16 cellular contexts compared by ENCODE assay signal in genomic region chr17:7047566-7047965, GRCh38. TPM values are rescaled to one million over a fixed set of nuclear protein-coding genes. Genes with fewer than 3 reads are reported as not detected.
DNase-seq lines count a peak whose midpoint lies in the region; ATAC-seq and TF ChIP-seq lines count a peak whose summit lies in the region.
"Had no signal": no experiment of that assay in that cellular context is flagged by ENCODE, and none has a peak within 500 bp of the region (broad histone marks: within the 10 kb centered on the region; RNA-seq: fewer than 3 reads in every experiment).

No MANE protein-coding gene starts in this region.

- no peaks in the 10 kb centered on the region for H3K27me3 Mint-ChIP-seq in T-cell

- no peaks in the 10 kb centered on the region for H3K79me2 ChIP-seq in hepatocyte

- H3K9me3 Mint-ChIP-seq in T-cell: no peaks in the 10 kb centered on the region
- H3K9me3 Mint-ChIP-seq: activated CD4-positive, alpha-beta T cell treated with anti-CD3 and anti-CD28 coated beads, Interleukin-2, amount 10 ng/mL, durations not matched to agents 7 days and 5 days had no signal

- POLR2A ChIA-PET in T-cell (lab: Charles Lee): interaction anchor here (0.6 kb wide), 2 partner anchors 91 to 580 kb away, joined by 4 read pairs; no protein-coding TSS in a partner anchor

- H3K27me3 ChIP-seq in left ventricle myocardium inferior (ENCODE audit: low read depth) (peaks cover 72% of the 10 kb centered on the region), heart left ventricle (peaks cover 0 to 36% (median 14%) of the 10 kb centered on the region in 9 donors), hepatocyte (peaks cover 8% of the 10 kb centered on the region), testis (no peaks in the 10 kb centered on the region)

- peak overlapping the region; percentile 48 for H3K4me3 ChIP-seq in left ventricle myocardium inferior
- H3K4me3 ChIP-seq in heart left ventricle: peak overlapping the region in 1 of 12 donors; percentile 46
- no peak overlapping the region for H3K4me3 ChIP-seq in hepatocyte
- no peak overlapping the region for H3K4me3 ChIP-seq in testis

- TF ChIP-seq CTCF in left ventricle myocardium inferior (IDR thresholded peaks at IDR 0.05; ENCODE audit: borderline replicate concordance) (no peak), heart left ventricle (IDR thresholded peaks at IDR 0.05) (no peak), hepatocyte (IDR thresholded peaks at IDR 0.05; ENCODE audit: poor library complexity) (no peak), testis (IDR thresholded peaks at IDR 0.05) (no peak)

- H3K4me3 Mint-ChIP-seq in T-cell: peak overlapping the region; percentile 45 to 83 (median 79)

- peak overlapping the region in 1 of 2 donors; percentile 39 for H3K27ac Mint-ChIP-seq in T-cell

- H3K27ac ChIP-seq in left ventricle myocardium inferior (replicated peaks): no peak overlapping the region
- H3K27ac ChIP-seq in heart left ventricle: peak overlapping the region in 1 of 12 donors; percentile 68
- H3K27ac ChIP-seq in hepatocyte: peak overlapping the region; percentile 13
- H3K27ac ChIP-seq in testis: peak overlapping the region; percentile 65 to 70

- H3K9me3 ChIP-seq in left ventricle myocardium inferior (replicated peaks) (no peaks in the 10 kb centered on the region), heart left ventricle (no peaks in the 10 kb centered on the region), hepatocyte (ENCODE audit: low read depth) (no peaks in the 10 kb centered on the region), testis (no peaks in the 10 kb centered on the region)
- H3K9me3 ChIP-seq: pancreas had no signal

- 88 to 90% (median 89%) methylated on average over 6 of the region's 6 CpGs for WGBS in heart left ventricle, 4 donors
- WGBS in hepatocyte (ENCODE audit: low lambda C conversion rate, missing lambda C conversion rate): 96% methylated on average over 6 of the region's 6 CpGs
- 68 to 73% methylated on average over 6 of the region's 6 CpGs for WGBS in testis, 2 donors

- H3K36me3 Mint-ChIP-seq in T-cell: no peaks in the 10 kb centered on the region

- no peaks in the 10 kb centered on the region for H3K36me3 ChIP-seq in left ventricle myocardium inferior
- H3K36me3 ChIP-seq in heart left ventricle: no peaks in the 10 kb centered on the region
- H3K36me3 ChIP-seq in hepatocyte (replicated peaks; ENCODE audit: insufficient read depth, low read depth): no peaks in the 10 kb centered on the region
- no peaks in the 10 kb centered on the region for H3K36me3 ChIP-seq in testis (ENCODE audit: low read depth, missing control alignments)
- H3K36me3 ChIP-seq: pancreas had no signal

- ATAC-seq in heart left ventricle (no peak), T-cell (replicated peaks in 1 of 4) (no peak), HG03139 (IDR thresholded peaks at IDR 0.05; ENCODE audit: unreplicated experiment) (no peak), GM21619 (IDR thresholded peaks at IDR 0.05; ENCODE audit: unreplicated experiment) (no peak)

- peaks cover 25 to 35% (median 31%) of the 10 kb centered on the region in 3 donors for H3K4me1 Mint-ChIP-seq in T-cell

- H2AFZ ChIP-seq in hepatocyte: no peak overlapping the region

- no peaks in the 10 kb centered on the region for H4K20me1 ChIP-seq in hepatocyte (ENCODE audit: insufficient read depth, poor library complexity, severe bottlenecking)

- peaks cover 36% of the 10 kb centered on the region for H3K4me1 ChIP-seq in left ventricle myocardium inferior
- H3K4me1 ChIP-seq in heart left ventricle: peaks cover 0 to 33% (median 24%) of the 10 kb centered on the region in 12 donors
- H3K4me1 ChIP-seq in hepatocyte (ENCODE audit: insufficient read depth): peaks cover 16% of the 10 kb centered on the region
- peaks cover 29% of the 10 kb centered on the region for H3K4me1 ChIP-seq in testis

- TF ChIP-seq POLR2A in heart left ventricle (IDR thresholded peaks at IDR 0.05): no peak
- TF ChIP-seq POLR2A in testis (IDR thresholded peaks at IDR 0.05): no peak

- no peaks in the 10 kb centered on the region for H3K9me2 ChIP-seq in hepatocyte (replicated peaks; ENCODE audit: insufficient read depth)

- CTCF ChIA-PET in T-cell (lab: Charles Lee): interaction anchor here (0.5 to 3.0 kb wide), 8 partner anchors 11 to 264 kb away, joined by 3 to 42 read pairs (median 5); no protein-coding TSS in a partner anchor

- DNase-seq in left ventricle myocardium inferior (no peak), heart left ventricle (no peak), T-cell (no peak), hepatocyte (ENCODE audit: low spot score) (no peak), testis (no peak)
- DNase-seq in activated CD8-positive, alpha-beta memory T cell treated with anti-CD3 and anti-CD28 coated beads, Interleukin-2, amount 50 U/mL, for 4 hours: no peak
- DNase-seq: AML-193, amniotic stem cell, cortex of kidney, KG1, mammary epithelial cell, NCI-H1694, pancreas had no signal

- intact Hi-C loops in left ventricle myocardium inferior (cut with micrococcal nuclease): no loop called here
- intact Hi-C loops in heart left ventricle (cut with DNase I): loop anchor here in 4 of 10 donors (1.0 to 10.0 kb wide), 5 partner anchors 89 to 255 kb away; partner anchors contain the start of gene YBX2 (in 1 of the 4)
- intact Hi-C loops in testis (cut with DNase I; ENCODE audit: low total_unique reads): no loop called here

- peak overlapping the region; percentile 70 for H3K4me2 ChIP-seq in hepatocyte

RNA-seq across cellular contexts. Expression of gene SLC16A11, which starts 3.7 kb away (rescaled TPM):
- total RNA-seq in left ventricle myocardium inferior (0.38 TPM), heart left ventricle (under 1 TPM in 8 of 9 donors, not detected in 1; 0.19 to 1.00 (median 0.79) TPM), T-cell (1 to 10 TPM; 1.4 to 2.2 (median 1.8) TPM), hepatocyte (0.93 TPM in 1 of 2 replicates, not detected in the other), testis (1 to 10 TPM in 1 of 2 donors, under 1 TPM in 1; 0.55 to 2.0 TPM)
- polyA plus RNA-seq in heart left ventricle (1 to 10 TPM in 1 of 2 donors, under 1 TPM in 1; 0.68 to 1.4 TPM), hepatocyte (2.4 and 3.6 TPM in 2 replicates), testis (ENCODE audit: insufficient read depth, low read depth, low replicate concordance) (3.0 TPM)
- total RNA-seq: activated CD4-positive, alpha-beta T cell treated with anti-CD3 and anti-CD28 coated beads, Interleukin-2, amount 10 ng/mL, durations not matched to agents 7 days and 5 days; mammary epithelial cell had no signal
- polyA plus RNA-seq: mammary epithelial cell had no signal

RNA-seq across cellular contexts. Expression of gene SLC16A13, which starts 11.8 kb away (rescaled TPM):
- 1.4 TPM for total RNA-seq in left ventricle myocardium inferior
- total RNA-seq in heart left ventricle: 1 to 10 TPM in 8 of 9 donors, under 1 TPM in 1; 0.83 to 2.1 (median 1.1) TPM
- polyA plus RNA-seq in heart left ventricle: under 1 TPM; 0.87 to 0.95 TPM
- total RNA-seq in T-cell: 10 to 100 TPM in 3 of 5 donors, 1 to 10 TPM in 2; 3.8 to 17.6 (median 15.4) TPM
- 6.2 TPM in 2 replicates for total RNA-seq in hepatocyte
- polyA plus RNA-seq in hepatocyte: 18.8 and 21.1 TPM in 2 replicates
- total RNA-seq in testis: 1 to 10 TPM; 1.9 to 2.2 TPM
- polyA plus RNA-seq in testis (ENCODE audit: insufficient read depth, low read depth, low replicate concordance): 2.0 TPM

RNA-seq across cellular contexts. Expression of gene BCL6B, which starts 24.7 kb away (rescaled TPM):
- total RNA-seq in left ventricle myocardium inferior (13.7 TPM), heart left ventricle (10 to 100 TPM in 6 of 9 donors, 1 to 10 TPM in 3; 9.0 to 32.8 (median 14.9) TPM), T-cell (under 1 TPM in 1 of 5 donors, not detected in 4; 0.53 TPM), hepatocyte (0.53 and 1.1 TPM in 2 replicates), testis (1 to 10 TPM; 2.5 to 3.5 TPM)
- polyA plus RNA-seq in heart left ventricle (10 to 100 TPM in 1 of 2 donors, 1 to 10 TPM in 1; 5.9 to 10.3 TPM), hepatocyte (0.95 and 1.1 TPM in 2 replicates), testis (ENCODE audit: insufficient read depth, low read depth, low replicate concordance) (4.6 TPM)
- total RNA-seq: mammary epithelial cell had no signal
- polyA plus RNA-seq: mammary epithelial cell had no signal

RNA-seq across cellular contexts. Expression of gene CLEC10A, which starts 32.5 kb away (rescaled TPM):
- total RNA-seq in left ventricle myocardium inferior: 2.9 TPM
- total RNA-seq in heart left ventricle: 10 to 100 TPM in 2 of 9 donors, 1 to 10 TPM in 7; 1.5 to 30.1 (median 3.5) TPM
- 1 to 10 TPM; 1.8 to 2.7 TPM for polyA plus RNA-seq in heart left ventricle
- not detected for total RNA-seq in T-cell
- 0.24 and 0.37 TPM in 2 replicates for total RNA-seq in hepatocyte
- 0.17 and 0.21 TPM in 2 replicates for polyA plus RNA-seq in hepatocyte
- 1 to 10 TPM; 3.5 to 3.8 TPM for total RNA-seq in testis
- polyA plus RNA-seq in testis (ENCODE audit: insufficient read depth, low read depth, low replicate concordance): 11.7 TPM
- total RNA-seq: activated CD4-positive, alpha-beta T cell treated with anti-CD3 and anti-CD28 coated beads, Interleukin-2, amount 10 ng/mL, durations not matched to agents 7 days and 5 days; mammary epithelial cell had no signal
- polyA plus RNA-seq: mammary epithelial cell had no signal

RNA-seq across cellular contexts. Expression of gene RNASEK, which starts 35.1 kb away (rescaled TPM):
- 174 TPM for total RNA-seq in left ventricle myocardium inferior
- total RNA-seq in heart left ventricle: 100 to 1,000 TPM; 149 to 255 (median 171) TPM
- 100 to 1,000 TPM; 290 to 387 TPM for polyA plus RNA-seq in heart left ventricle
- 100 to 1,000 TPM in 4 of 5 donors, 10 to 100 TPM in 1; 98.3 to 160 (median 133) TPM for total RNA-seq in T-cell
- 309 and 434 TPM in 2 replicates for total RNA-seq in hepatocyte
- polyA plus RNA-seq in hepatocyte: 889 and 995 TPM in 2 replicates
- 100 to 1,000 TPM; 208 to 314 TPM for total RNA-seq in testis
- 317 TPM for polyA plus RNA-seq in testis (ENCODE audit: insufficient read depth, low read depth, low replicate concordance)
